Comparison of ENCODE assay signal across 12 cellular contexts in the genomic region with DNA sequence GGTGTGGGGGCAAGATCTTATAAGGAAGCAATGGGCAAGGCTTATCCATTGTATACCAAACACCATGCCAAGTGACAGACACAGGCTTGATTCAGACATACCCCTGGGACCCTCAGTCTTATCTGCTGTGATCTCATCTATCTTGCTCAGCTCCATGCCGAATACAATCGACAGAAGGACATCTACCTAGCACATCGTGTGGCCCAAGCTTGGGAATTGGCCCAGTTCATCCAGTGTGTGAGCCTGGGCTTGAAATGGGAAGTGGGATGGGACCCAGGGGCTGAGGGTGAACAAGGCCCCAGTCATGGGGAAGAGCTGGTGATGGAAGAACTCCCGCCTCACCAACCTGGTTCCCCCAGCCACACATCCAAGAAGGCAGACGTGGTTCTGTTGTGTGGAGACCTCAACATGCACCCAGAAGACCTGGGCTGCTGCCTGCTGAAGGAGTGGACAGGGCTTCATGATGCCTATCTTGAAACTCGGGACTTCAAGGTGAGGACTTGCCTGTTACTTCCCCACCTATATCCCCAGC. TPM values are rescaled to one million over a fixed set of nuclear protein-coding genes. Genes with fewer than 3 reads are reported as not detected.
A peak's percentile ranks its signal among the peaks of the same experiment; 100 is the strongest.
DNase-seq lines count a peak whose midpoint lies in the region; ATAC-seq, FAIRE-seq and TF ChIP-seq lines count a peak whose summit lies in the region.
"Had no signal": no experiment of that assay in that cellular context is flagged by ENCODE, and none has a peak within 500 bp of the region (broad histone marks: within the 10 kb centered on the region; RNA-seq: fewer than 3 reads in every experiment).

No MANE protein-coding gene starts in this region.

- no peaks in the 10 kb centered on the region for H3K79me2 ChIP-seq in astrocyte (ENCODE audit: insufficient read depth, low read length)

- peaks cover 22% of the 10 kb centered on the region for H3K36me3 ChIP-seq in CD8-positive, alpha-beta T cell (ENCODE audit: insufficient read depth, low read length)
- peaks cover 20% of the 10 kb centered on the region for H3K36me3 ChIP-seq in astrocyte (ENCODE audit: insufficient read depth, low read length)

- no peak for ATAC-seq in CD8-positive, alpha-beta T cell
- no peak for ATAC-seq in left cardiac atrium
- no peak for ATAC-seq in HG02970 (IDR thresholded peaks at IDR 0.05; ENCODE audit: low FRiP score, unreplicated experiment)
- ATAC-seq: foreskin keratinocyte had no signal

- no peak overlapping the region for H3K4me3 ChIP-seq in CD8-positive, alpha-beta T cell (ENCODE audit: low read depth, low read length)
- H3K4me3 ChIP-seq in astrocyte (ENCODE audit: insufficient read depth, low read depth, low read length): no peak overlapping the region

- no peak overlapping the region for H3K27ac ChIP-seq in CD8-positive, alpha-beta T cell (ENCODE audit: low read depth, low read length)
- no peak overlapping the region for H3K27ac ChIP-seq in astrocyte (ENCODE audit: low read depth, low read length)
- H3K27ac ChIP-seq: foreskin keratinocyte had no signal

- no peaks in the 10 kb centered on the region for H3K9me3 ChIP-seq in CD8-positive, alpha-beta T cell (ENCODE audit: low read length)
- H3K9me3 ChIP-seq in astrocyte (ENCODE audit: insufficient read depth, low read depth, low read length): no peaks in the 10 kb centered on the region
- H3K9me3 ChIP-seq: testis had no signal

- CTCF ChIA-PET in CD8-positive, alpha-beta T cell (lab: Charles Lee): interaction anchor here (0.8 to 3.7 kb wide), 4 partner anchors 11 to 259 kb away, joined by 3 to 25 read pairs (median 10); partner anchors contain the start of genes CD164 and MICAL1

- POLR2A ChIA-PET in CD8-positive, alpha-beta T cell (lab: Charles Lee): interaction anchor here (1.4 to 6.1 kb wide), 5 partner anchors 12 to 59 kb away, joined by 4 to 74 read pairs (median 14); partner anchors contain the start of genes CD164 and MICAL1

- H3K4me3 Mint-ChIP-seq in CD8-positive, alpha-beta T cell: peak overlapping the region; percentile 89
- H3K4me3 Mint-ChIP-seq in HFFc6 (0 out of 2 replicates have a peak overlapping the region, but pooled peaks have one; percentile 95), astrocyte (ENCODE audit: unreplicated experiment) (peak overlapping the region; percentile 30), nephron (peak overlapping the region; percentile 97 to 98 (median 97))

- peaks cover 26% of the 10 kb centered on the region for H3K4me1 ChIP-seq in CD8-positive, alpha-beta T cell (ENCODE audit: insufficient read depth, low read length)
- peaks cover 6% of the 10 kb centered on the region for H3K4me1 ChIP-seq in astrocyte (ENCODE audit: insufficient read depth, low read length)
- H3K4me1 ChIP-seq: foreskin keratinocyte had no signal

- no peak overlapping the region for H3K9ac ChIP-seq in astrocyte (ENCODE audit: low read length)

- TF ChIP-seq CTCF in CD8-positive, alpha-beta T cell (IDR thresholded peaks at IDR 0.05): no peak
- TF ChIP-seq CTCF in HFFc6 (IDR thresholded peaks at IDR 0.05) (no peak), astrocyte (IDR thresholded peaks at IDR 0.05; ENCODE audit: insufficient read depth, low read depth, low read length) (no peak), nephron (IDR thresholded peaks at IDR 0.05; ENCODE audit: unreplicated experiment in 3 of 3) (no peak)

- DNase-seq in CD8-positive, alpha-beta T cell: no peak
- DNase-seq in HFFc6: no peak
- DNase-seq in astrocyte (ENCODE audit: low read depth): no peak
- DNase-seq in left cardiac atrium: no peak
- no peak for DNase-seq in RCC 7860 (ENCODE audit: low spot score)
- DNase-seq: amniotic stem cell; foreskin keratinocyte; NCI-H187; NK-92 treated with Interleukin-12 subunit alpha and Interleukin-12 subunit beta, amount 100 ng/mL, for 24 hours; testis had no signal

- no peak overlapping the region for H2AFZ ChIP-seq in astrocyte (ENCODE audit: low read depth, low read length)

- H3K27me3 Mint-ChIP-seq in CD8-positive, alpha-beta T cell (ENCODE audit: low read depth): no peaks in the 10 kb centered on the region
- H3K27me3 Mint-ChIP-seq in HFFc6 (ENCODE audit: insufficient read depth): peaks cover 10% of the 10 kb centered on the region
- no peaks in the 10 kb centered on the region for H3K27me3 Mint-ChIP-seq in astrocyte (ENCODE audit: low read depth, unreplicated experiment)
- H3K27me3 Mint-ChIP-seq in nephron (ENCODE audit: low read depth): no peaks in the 10 kb centered on the region

- peak overlapping the region; percentile 93 for H3K27ac Mint-ChIP-seq in CD8-positive, alpha-beta T cell
- peak overlapping the region; percentile 90 for H3K27ac Mint-ChIP-seq in HFFc6
- H3K27ac Mint-ChIP-seq in astrocyte (ENCODE audit: unreplicated experiment): no peak overlapping the region
- no peak overlapping the region for H3K27ac Mint-ChIP-seq in nephron

- H3K4me2 ChIP-seq in astrocyte (ENCODE audit: low read length): peak overlapping the region; percentile 95

- FAIRE-seq in astrocyte (lab: Jason Lieb, UNC) (no peak), RCC 7860 (lab: Jason Lieb, UNC) (no peak)

- peaks cover 27% of the 10 kb centered on the region for H4K20me1 ChIP-seq in astrocyte (ENCODE audit: insufficient read depth, low read length)

- H3K9me3 Mint-ChIP-seq in CD8-positive, alpha-beta T cell: no peaks in the 10 kb centered on the region
- no peaks in the 10 kb centered on the region for H3K9me3 Mint-ChIP-seq in HFFc6
- no peaks in the 10 kb centered on the region for H3K9me3 Mint-ChIP-seq in astrocyte (ENCODE audit: unreplicated experiment)
- no peaks in the 10 kb centered on the region for H3K9me3 Mint-ChIP-seq in nephron

- H3K27me3 ChIP-seq in CD8-positive, alpha-beta T cell (ENCODE audit: insufficient read depth, low read length): no peaks in the 10 kb centered on the region
- H3K27me3 ChIP-seq in astrocyte (ENCODE audit: insufficient read depth, low read length): no peaks in the 10 kb centered on the region
- H3K27me3 ChIP-seq: foreskin keratinocyte, testis had no signal

- peaks cover 40% of the 10 kb centered on the region for H3K36me3 Mint-ChIP-seq in CD8-positive, alpha-beta T cell
- H3K36me3 Mint-ChIP-seq in HFFc6 (ENCODE audit: low read depth): peaks cover 25% of the 10 kb centered on the region
- H3K36me3 Mint-ChIP-seq in astrocyte (ENCODE audit: low read depth, unreplicated experiment): peaks cover 17% of the 10 kb centered on the region
- peaks cover 9% of the 10 kb centered on the region for H3K36me3 Mint-ChIP-seq in nephron (ENCODE audit: low read depth)

- peaks cover 39% of the 10 kb centered on the region for H3K4me1 Mint-ChIP-seq in CD8-positive, alpha-beta T cell (ENCODE audit: low read depth)
- H3K4me1 Mint-ChIP-seq in HFFc6 (ENCODE audit: low read depth) (peaks cover 23% of the 10 kb centered on the region), astrocyte (ENCODE audit: low read depth, unreplicated experiment) (no peaks in the 10 kb centered on the region), nephron (peaks cover 17% of the 10 kb centered on the region)

- intact Hi-C loops in CD8-positive, alpha-beta T cell (cut with DNase I, micrococcal nuclease): loop anchor here in 1 of 2 experiments (5.0 to 10.0 kb wide), 5 partner anchors 245 to 1432 kb away; partner anchors contain the start of genes AMD1 and CEP57L1
- intact Hi-C loops in left cardiac atrium (cut with DNase I): no loop called here

RNA-seq across cellular contexts. Expression of gene SMPD2, which starts 1.9 kb away (rescaled TPM):
- 10 to 100 TPM; 22.8 to 23.9 TPM for total RNA-seq in CD8-positive, alpha-beta T cell
- total RNA-seq in HFFc6 (2021; fragmentation: NEBNext Ultra II Directional; extraction: Animal tissue kit (Norgen Biotek cat#: 25700)): 1 to 10 TPM; 5.0 to 7.4 (median 5.7) TPM
- total RNA-seq in astrocyte (4.9 and 6.2 TPM in 2 replicates), left cardiac atrium (1 to 10 TPM; 4.8 to 5.7 TPM)

RNA-seq across cellular contexts. Expression of gene PPIL6, which starts 2.0 kb away (rescaled TPM):
- total RNA-seq in CD8-positive, alpha-beta T cell: 1 to 10 TPM; 1.3 to 1.4 TPM
- under 1 TPM in 5 of 6 experiments, not detected in 1; 0.21 to 0.53 (median 0.43) TPM for total RNA-seq in HFFc6 (2021; fragmentation: NEBNext Ultra II Directional; extraction: Animal tissue kit (Norgen Biotek cat#: 25700))
- total RNA-seq in astrocyte (1.6 and 1.7 TPM in 2 replicates), left cardiac atrium (1 to 10 TPM; 3.0 to 3.5 TPM)

RNA-seq across cellular contexts. Expression of gene MICAL1, which starts 13.1 kb away (rescaled TPM):
- 10 to 100 TPM; 68.0 to 76.4 TPM for total RNA-seq in CD8-positive, alpha-beta T cell
- 10 to 100 TPM; 37.9 to 44.9 (median 40.4) TPM for total RNA-seq in HFFc6 (2021; fragmentation: NEBNext Ultra II Directional; extraction: Animal tissue kit (Norgen Biotek cat#: 25700))
- total RNA-seq in astrocyte (48.0 and 57.2 TPM in 2 replicates), left cardiac atrium (1 to 10 TPM; 9.8 to 9.9 TPM)

RNA-seq across cellular contexts. Expression of gene ZBTB24, which starts 40.6 kb away (rescaled TPM):
- total RNA-seq in CD8-positive, alpha-beta T cell: 10 to 100 TPM; 10.9 to 11.2 TPM
- 1 to 10 TPM; 5.7 to 6.3 (median 6.1) TPM for total RNA-seq in HFFc6 (2021; fragmentation: NEBNext Ultra II Directional; extraction: Animal tissue kit (Norgen Biotek cat#: 25700))
- 8.4 and 9.3 TPM in 2 replicates for total RNA-seq in astrocyte
- 1 to 10 TPM; 3.3 to 3.9 TPM for total RNA-seq in left cardiac atrium

Comparison
In these comparisons a context has a peak if more than half of its experiments do, and no peak if none do; other contexts are left out.
1. H3K27ac Mint-ChIP-seq: peak in CD8-positive, alpha-beta T cell (single experiment) and HFFc6 (single experiment); none in astrocyte (single experiment) and nephron (0 of 3).
2. H3K4me3 Mint-ChIP-seq: peak in every context shown above with its lines; median percentile 97 in nephron; 95 in HFFc6; 89 in CD8-positive, alpha-beta T cell; 30 in astrocyte.